25 cellular contexts compared by ENCODE assay signal in genomic region chr13:58963321-58963720, GRCh38.
"Had no signal": no experiment of that assay in that cellular context is flagged by ENCODE, and none has a peak within 500 bp of the region (broad histone marks: within the 10 kb centered on the region; RNA-seq: fewer than 3 reads in every experiment).

No MANE protein-coding gene starts in this region.

- H3K27ac ChIP-seq: brain microvascular endothelial cell, cardiac muscle cell, Peyer's patch, RWPE1, SJCRH30 had no signal

- H3K4me3 Mint-ChIP-seq: activated CD8-positive, alpha-beta T cell treated with anti-CD3 and anti-CD28 coated beads for 36 hours; activated naive CD4-positive, alpha-beta T cell treated with anti-CD3 and anti-CD28 coated beads, Interleukin-2, amount 10 ng/mL, durations not matched to agents 7 days and 5 days; activated naive CD8-positive, alpha-beta T cell treated with anti-CD3 and anti-CD28 coated beads for 36 hours; activated T-cell treated with anti-CD3 and anti-CD28 coated beads, Interleukin-2, amount 50 U/mL, for 72 hours; T-helper 1 cell treated with Interleukin-12 subunit alpha and Interleukin-12 subunit beta and Interleukin-4 antibody, amounts not matched to agents 30 μg/mL and 1 μg/mL, for 36 hours had no signal

- DNase-seq: activated CD4-positive, alpha-beta T cell treated with anti-CD3 and anti-CD28 coated beads for 4 hours; activated CD8-positive, alpha-beta memory T cell treated with anti-CD3 and anti-CD28 coated beads, Interleukin-2, amount 50 U/mL, for 4 hours; activated CD8-positive, alpha-beta T cell treated with anti-CD3 and anti-CD28 coated beads for 36 hours; activated gamma-delta T cell treated with Interleukin-2 at 50 U/mL for 16 hours; activated naive CD4-positive, alpha-beta T cell treated with anti-CD3 and anti-CD28 coated beads, Interleukin-2, amount 10 ng/mL, durations not matched to agents 7 days and 5 days; activated naive CD8-positive, alpha-beta T cell treated with anti-CD3 and anti-CD28 coated beads for 36 hours; activated T-cell treated with anti-CD3 and anti-CD28 coated beads, Interleukin-2, amount 50 U/mL, for 72 hours; anterior cingulate cortex; brain microvascular endothelial cell; KG1; NCI-H1092; NCI-H1417 treated with DMSO at 0.1 percent for 48 hours; NCI-H1694; NCI-H2029 treated with DMSO at 0.1 percent for 48 hours; NCI-H510A treated with DMSO at 0.1 percent for 48 hours; NCI-H69; NK-92 treated with Interleukin-12 subunit alpha and Interleukin-12 subunit beta, amount 100 ng/mL, for 24 hours; Peyer's patch; Right ventricle myocardium superior; SJCRH30 had no signal

- H3K27me3 ChIP-seq: brain microvascular endothelial cell, cardiac muscle cell, Peyer's patch, SJCRH30 had no signal

- H3K9me3 ChIP-seq: Peyer's patch, SJCRH30 had no signal

- H3K4me1 ChIP-seq: Peyer's patch, SJCRH30 had no signal

- H3K4me1 Mint-ChIP-seq: activated naive CD4-positive, alpha-beta T cell treated with anti-CD3 and anti-CD28 coated beads, Interleukin-2, amount 10 ng/mL, durations not matched to agents 7 days and 5 days; activated naive CD8-positive, alpha-beta T cell treated with anti-CD3 and anti-CD28 coated beads for 36 hours had no signal

- H3K9me3 Mint-ChIP-seq: activated naive CD8-positive, alpha-beta T cell treated with anti-CD3 and anti-CD28 coated beads for 36 hours had no signal

- ATAC-seq: activated CD4-positive, CD25-positive, alpha-beta regulatory T cell treated with anti-CD3 and anti-CD28 coated beads, Interleukin-2, amount 50 U/mL, for 24 hours; activated CD8-positive, alpha-beta T cell treated with anti-CD3 and anti-CD28 coated beads for 36 hours; activated T-cell treated with anti-CD3 and anti-CD28 coated beads, Interleukin-2, amount 50 U/mL, for 72 hours had no signal

- H3K4me3 ChIP-seq: cardiac muscle cell, Peyer's patch, SJCRH30 had no signal

- H3K36me3 Mint-ChIP-seq: activated naive CD4-positive, alpha-beta T cell treated with anti-CD3 and anti-CD28 coated beads, Interleukin-2, amount 10 ng/mL, durations not matched to agents 7 days and 5 days; activated naive CD8-positive, alpha-beta T cell treated with anti-CD3 and anti-CD28 coated beads for 36 hours had no signal

- H3K36me3 ChIP-seq: brain microvascular endothelial cell, cardiac muscle cell, Peyer's patch, SJCRH30 had no signal

- H3K27me3 Mint-ChIP-seq: activated CD8-positive, alpha-beta T cell treated with anti-CD3 and anti-CD28 coated beads for 36 hours; activated naive CD4-positive, alpha-beta T cell treated with anti-CD3 and anti-CD28 coated beads, Interleukin-2, amount 10 ng/mL, durations not matched to agents 7 days and 5 days; activated naive CD8-positive, alpha-beta T cell treated with anti-CD3 and anti-CD28 coated beads for 36 hours had no signal

- H3K27ac Mint-ChIP-seq: activated CD8-positive, alpha-beta T cell treated with anti-CD3 and anti-CD28 coated beads for 36 hours; activated naive CD4-positive, alpha-beta T cell treated with anti-CD3 and anti-CD28 coated beads, Interleukin-2, amount 10 ng/mL, durations not matched to agents 7 days and 5 days; activated naive CD8-positive, alpha-beta T cell treated with anti-CD3 and anti-CD28 coated beads for 36 hours; activated T-cell treated with anti-CD3 and anti-CD28 coated beads, Interleukin-2, amount 50 U/mL, for 72 hours; activated T-helper 2 cell treated with anti-CD3 and anti-CD28 coated beads, Interferon-gamma antibody, Interleukin-2, Interleukin-4, amounts not matched to agents 10 μg/mL and 5 μg/mL and 100 μg/mL, durations not matched to agents 14 hours and 24 hours and 36 hours; T-helper 1 cell treated with Interleukin-12 subunit alpha and Interleukin-12 subunit beta and Interleukin-4 antibody, amounts not matched to agents 30 μg/mL and 1 μg/mL, for 36 hours had no signal
